Comparison of ENCODE assay signal across 1 cellular context in genomic region chr16:46621902-46622676, GRCh38.
TF ChIP-seq lines count a peak whose summit lies in the region.

No MANE protein-coding gene starts in this region.

TF ChIP-seq in GM12878, 131 proteins besides CTCF, POLR2A, EP300 and RAD21:
- TF ChIP-seq ZBTB11 (CRISPR knock-in tag; IDR thresholded peaks at IDR 0.05), result no peak
- TF ChIP-seq SMAD5 (IDR thresholded peaks at IDR 0.05; ENCODE audit: low read depth), result no peak
- no peak for TF ChIP-seq IRF5 (IDR thresholded peaks at IDR 0.05; ENCODE audit: borderline replicate concordance)
- TF ChIP-seq SP1 (IDR thresholded peaks at IDR 0.05; ENCODE audit: low read depth, low read length), result no peak
- TF ChIP-seq PAX8 (IDR thresholded peaks at IDR 0.05), result no peak
